ENCODE assay signal across 1 cellular context in genomic region chr7:6578114-6579084, GRCh38.
A peak's percentile ranks its signal among the peaks of the same experiment; 100 is the strongest.
TF ChIP-seq lines count a peak whose summit lies in the region.

No MANE protein-coding gene starts in this region.

TF ChIP-seq in HepG2, 621 proteins besides CTCF, POLR2A, EP300 and RAD21 (continued from another document and continues in another):
- TF ChIP-seq SIX1 (CRISPR knock-in tag; IDR thresholded peaks at IDR 0.05; ENCODE audit: borderline replicate concordance) (peak; percentile 85), ZFP36L2 (CRISPR knock-in tag; IDR thresholded peaks at IDR 0.05) (no peak), BHLHE40 (IDR thresholded peaks at IDR 0.05; ENCODE audit: low read length) (peak; percentile 27; the same call in 1 of the 2 replicates), IRX3 (CRISPR knock-in tag; IDR thresholded peaks at IDR 0.05; ENCODE audit: borderline replicate concordance, low read depth) (no peak), MED1 (CRISPR knock-in tag; IDR thresholded peaks at IDR 0.05) (peak; percentile 95), MAFK (conservative IDR thresholded peaks at IDR 0.05 in 1 of 2, IDR thresholded peaks at IDR 0.05 in 1 of 2; ENCODE audit: low read length in 2 of 2) (no peak), TFE3 (CRISPR knock-in tag; IDR thresholded peaks at IDR 0.05) (peak; percentile 85; the same call in 1 of the 2 replicates), GATA4 (IDR thresholded peaks at IDR 0.05; ENCODE audit: borderline replicate concordance, low read depth) (peak; percentile 98), CBX5 (CRISPR knock-in tag; IDR thresholded peaks at IDR 0.05; ENCODE audit: borderline replicate concordance) (peak; percentile 44; the same call in 1 of the 2 replicates), POGZ (CRISPR knock-in tag; IDR thresholded peaks at IDR 0.05) (peak; percentile 72), ZSCAN29 (CRISPR knock-in tag; conservative IDR thresholded peaks at IDR 0.05) (peak; percentile 32; the same call in 1 of the 2 replicates), ZNF280D (CRISPR knock-in tag; IDR thresholded peaks at IDR 0.05) (peak; percentile 56; the same call in 1 of the 2 replicates), ZNF281 (CRISPR knock-in tag; IDR thresholded peaks at IDR 0.05; ENCODE audit: borderline replicate concordance) (peak; percentile 34; the same call in 1 of the 2 replicates), RORA (CRISPR knock-in tag; IDR thresholded peaks at IDR 0.05) (no peak), ZNF563 (CRISPR knock-in tag; IDR thresholded peaks at IDR 0.05) (0 out of 2 replicates have a peak, but pooled peaks have one; percentile 10), AKNA (CRISPR knock-in tag; IDR thresholded peaks at IDR 0.05; ENCODE audit: borderline replicate concordance) (0 out of 2 replicates have a peak, but pooled peaks have one; percentile 65), THAP9 (CRISPR knock-in tag; IDR thresholded peaks at IDR 0.05; ENCODE audit: borderline replicate concordance) (no peak), NONO (IDR thresholded peaks at IDR 0.05) (no peak), NONO (CRISPR knock-in tag; conservative IDR thresholded peaks at IDR 0.05) (peak; percentile 64), CBFB (CRISPR knock-in tag; IDR thresholded peaks at IDR 0.05) (0 out of 2 replicates have a peak, but pooled peaks have one; percentile 58), SKI (IDR thresholded peaks at IDR 0.05; ENCODE audit: partially characterized antibody) (peak; percentile 49), SMAD1 (CRISPR knock-in tag; IDR thresholded peaks at IDR 0.05; ENCODE audit: borderline replicate concordance, low read depth) (no peak), TFAP4 (IDR thresholded peaks at IDR 0.05; ENCODE audit: borderline replicate concordance, low read depth) (peak; percentile 34; the same call in 1 of the 2 replicates), PRMT3 (CRISPR knock-in tag; IDR thresholded peaks at IDR 0.05; ENCODE audit: borderline replicate concordance, low read depth) (peak; percentile 28; the same call in 1 of the 2 replicates), MYC (CRISPR knock-in tag; IDR thresholded peaks at IDR 0.05; ENCODE audit: borderline replicate concordance) (peak; percentile 48; the same call in 1 of the 2 replicates), NR2F6 (IDR thresholded peaks at IDR 0.05) (peak; percentile 96), NR2F6 (CRISPR knock-in tag; IDR thresholded peaks at IDR 0.05) (peak; percentile 97), KDM2A (CRISPR knock-in tag; IDR thresholded peaks at IDR 0.05; ENCODE audit: borderline replicate concordance, low read depth) (peak; percentile 19; the same call in 1 of the 2 replicates), HOXA3 (CRISPR knock-in tag; IDR thresholded peaks at IDR 0.05) (peak; percentile 74), HOMEZ (CRISPR knock-in tag; IDR thresholded peaks at IDR 0.05; ENCODE audit: low read depth) (peak; percentile 78; the same call in 1 of the 2 replicates), HNF1B (CRISPR knock-in tag; IDR thresholded peaks at IDR 0.05) (0 out of 2 replicates have a peak, but pooled peaks have one; percentile 49), RFXANK (CRISPR knock-in tag; IDR thresholded peaks at IDR 0.05) (0 out of 2 replicates have a peak, but pooled peaks have one; percentile 26), ZNF749 (CRISPR knock-in tag; IDR thresholded peaks at IDR 0.05; ENCODE audit: borderline replicate concordance) (peak; percentile 39; the same call in 1 of the 2 replicates), ZBTB3 (CRISPR knock-in tag; IDR thresholded peaks at IDR 0.05; ENCODE audit: borderline replicate concordance, low read depth) (0 out of 2 replicates have a peak, but pooled peaks have one; percentile 80), JARID2 (CRISPR knock-in tag; IDR thresholded peaks at IDR 0.05; ENCODE audit: insufficient replicate concordance) (no peak), ZNF556 (CRISPR knock-in tag; IDR thresholded peaks at IDR 0.05; ENCODE audit: borderline replicate concordance) (peak; percentile 40; the same call in 1 of the 2 replicates), SNAPC5 (CRISPR knock-in tag; IDR thresholded peaks at IDR 0.05; ENCODE audit: borderline replicate concordance) (no peak), FOXJ3 (CRISPR knock-in tag; IDR thresholded peaks at IDR 0.05; ENCODE audit: borderline replicate concordance) (peak; percentile 89; the same call in 1 of the 2 replicates), ZNF136 (CRISPR knock-in tag; IDR thresholded peaks at IDR 0.05; ENCODE audit: low read depth) (0 out of 2 replicates have a peak, but pooled peaks have one; percentile 42)
